8 cellular contexts compared by ENCODE assay signal in the genomic region with DNA sequence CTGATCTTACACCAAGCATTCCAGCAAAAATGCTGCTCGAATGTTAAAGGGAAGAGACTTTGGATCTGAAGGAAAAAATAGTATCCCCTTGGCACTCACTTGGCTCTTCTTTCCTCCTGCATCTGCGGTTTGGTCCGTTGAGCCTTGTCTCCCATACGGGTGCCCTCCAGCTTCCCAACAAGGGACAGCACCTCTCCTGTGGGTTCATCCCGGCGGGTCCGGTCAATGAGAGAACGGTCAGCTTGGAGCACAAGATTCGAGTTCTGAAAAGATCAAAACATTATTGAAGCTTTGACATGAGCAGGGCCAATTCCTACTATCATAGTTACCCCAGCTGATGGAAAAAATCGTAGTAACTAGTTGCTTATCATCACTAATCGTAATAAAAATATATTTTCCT. TPM values are rescaled to one million over a fixed set of nuclear protein-coding genes. Genes with fewer than 3 reads are reported as not detected.
A peak's percentile ranks its signal among the peaks of the same experiment; 100 is the strongest.
DNase-seq lines count a peak whose midpoint lies in the region; ATAC-seq and TF ChIP-seq lines count a peak whose summit lies in the region.

No MANE protein-coding gene starts in this region.

- no peaks in the 10 kb centered on the region for H3K9me3 ChIP-seq in left ventricle myocardium inferior (replicated peaks)

- H3K4me3 Mint-ChIP-seq in brain (peak overlapping the region; percentile 99 to 100 (median 100)), mesothelial cell of epicardium (peak overlapping the region; percentile 99)

- no peaks in the 10 kb centered on the region for H3K27me3 ChIP-seq in left ventricle myocardium inferior (ENCODE audit: low read depth)

- H3K27ac ChIP-seq in left ventricle myocardium inferior (replicated peaks), result peak overlapping the region; percentile 91

- peak overlapping the region; percentile 91 for H3K4me3 ChIP-seq in left ventricle myocardium inferior

- peaks cover 48% of the 10 kb centered on the region for H3K36me3 ChIP-seq in left ventricle myocardium inferior

- no peaks in the 10 kb centered on the region for H3K9me3 Mint-ChIP-seq in brain
- no peaks in the 10 kb centered on the region for H3K9me3 Mint-ChIP-seq in mesothelial cell of epicardium

- H3K4me1 Mint-ChIP-seq in brain (peaks cover 60% of the 10 kb centered on the region), mesothelial cell of epicardium (peaks cover 27% of the 10 kb centered on the region)

- H3K27ac Mint-ChIP-seq in brain, result peak overlapping the region; percentile 59 to 100 (median 99)
- peak overlapping the region; percentile 53 for H3K27ac Mint-ChIP-seq in mesothelial cell of epicardium

- TF ChIP-seq CTCF in left ventricle myocardium inferior (IDR thresholded peaks at IDR 0.05; ENCODE audit: borderline replicate concordance) (no peak), brain (conservative IDR thresholded peaks at IDR 0.05) (no peak), mesothelial cell of epicardium (IDR thresholded peaks at IDR 0.05; ENCODE audit: unreplicated experiment) (no peak)

- ATAC-seq in left cardiac atrium, result no peak
- no peak for ATAC-seq in GM21528 (IDR thresholded peaks at IDR 0.05; ENCODE audit: low FRiP score, unreplicated experiment)
- ATAC-seq in GM18867 (IDR thresholded peaks at IDR 0.05; ENCODE audit: unreplicated experiment), result no peak
- no peak for ATAC-seq in GM18519 (IDR thresholded peaks at IDR 0.05; ENCODE audit: low FRiP score, unreplicated experiment)

- intact Hi-C loops in left ventricle myocardium inferior (cut with micrococcal nuclease) (no loop called here), left cardiac atrium (cut with DNase I) (loop anchor here in 1 of 2 donors (10.0 kb wide), 1 partner anchor 210 kb away; no protein-coding TSS in a partner anchor)

- peaks cover 9% of the 10 kb centered on the region for H3K27me3 Mint-ChIP-seq in brain
- no peaks in the 10 kb centered on the region for H3K27me3 Mint-ChIP-seq in mesothelial cell of epicardium (ENCODE audit: low read depth)

- H3K36me3 Mint-ChIP-seq in brain (peaks cover 47% of the 10 kb centered on the region), mesothelial cell of epicardium (peaks cover 31% of the 10 kb centered on the region)

- no peak for DNase-seq in left ventricle myocardium inferior
- no peak for DNase-seq in left cardiac atrium
- no peak for DNase-seq in mesothelial cell of epicardium (ENCODE audit: low spot score in 2 of 2, unreplicated experiment in 2 of 2)
- no peak for DNase-seq in NCI-H1105 treated with DMSO at 0.1 percent for 48 hours (lab: John Stamatoyannopoulos, UW)

- H3K4me1 ChIP-seq in left ventricle myocardium inferior, result peaks cover 45% of the 10 kb centered on the region

RNA-seq across cellular contexts. Expression of a gene that starts 0.7 kb away (rescaled TPM):
- total RNA-seq in left ventricle myocardium inferior (54.8 TPM), left cardiac atrium (10 to 100 TPM; 51.6 to 61.5 TPM), mesothelial cell of epicardium (195 to 200 TPM (median 199 TPM) in 3 replicates)
- 195 TPM for polyA plus RNA-seq in brain (ENCODE audit: insufficient read depth, low read depth, low replicate concordance)

RNA-seq across cellular contexts. Expression of a gene that starts 20.5 kb away (rescaled TPM):
- total RNA-seq in left ventricle myocardium inferior (0.47 TPM), left cardiac atrium (1 to 10 TPM; 1.4 to 2.1 TPM), mesothelial cell of epicardium (8.9 to 12.0 TPM (median 10.9 TPM) in 3 replicates)
- 5.4 TPM for polyA plus RNA-seq in brain (ENCODE audit: insufficient read depth, low read depth, low replicate concordance)

RNA-seq across cellular contexts. Expression of a gene that starts 31.0 kb away (rescaled TPM):
- total RNA-seq in left ventricle myocardium inferior (0.69 TPM), left cardiac atrium (1 to 10 TPM in 1 of 2 donors, under 1 TPM in 1; 0.42 to 2.9 TPM), mesothelial cell of epicardium (13.1 to 13.9 TPM (median 13.6 TPM) in 3 replicates)
- 23.3 TPM for polyA plus RNA-seq in brain (ENCODE audit: insufficient read depth, low read depth, low replicate concordance)

RNA-seq across cellular contexts. Expression of a gene that starts 38.6 kb away (rescaled TPM):
- total RNA-seq in left ventricle myocardium inferior (68.6 TPM), left cardiac atrium (10 to 100 TPM; 50.0 to 52.7 TPM), mesothelial cell of epicardium (73.8 to 74.6 TPM (median 74.2 TPM) in 3 replicates)
- 58.6 TPM for polyA plus RNA-seq in brain (ENCODE audit: insufficient read depth, low read depth, low replicate concordance)

RNA-seq across cellular contexts. Expression of a gene that starts 38.8 kb away (rescaled TPM):
- 85.7 TPM for total RNA-seq in left ventricle myocardium inferior
- total RNA-seq in left cardiac atrium, result 10 to 100 TPM; 64.4 to 86.6 TPM
- 52.5 TPM for polyA plus RNA-seq in brain (ENCODE audit: insufficient read depth, low read depth, low replicate concordance)
- 30.1 to 36.2 TPM (median 32.5 TPM) in 3 replicates for total RNA-seq in mesothelial cell of epicardium
